Comparison of ENCODE assay signal across 11 cellular contexts in genomic region chr6:35215665-35216411, GRCh38. TPM values are rescaled to one million over a fixed set of nuclear protein-coding genes. Genes with fewer than 3 reads are reported as not detected.
DNase-seq lines count a peak whose midpoint lies in the region; ATAC-seq and TF ChIP-seq lines count a peak whose summit lies in the region.
"Had no signal": no experiment of that assay in that cellular context is flagged by ENCODE, and none has a peak within 500 bp of the region (broad histone marks: within the 10 kb centered on the region; RNA-seq: fewer than 3 reads in every experiment).

No MANE protein-coding gene starts in this region.

- ATAC-seq in SK-N-SH treated with all-trans-retinoic acid at 6 μM for 48 hours (no peak), IMR-90 (ENCODE audit: low read depth) (0 out of 2 replicates have a peak, but pooled peaks have one; percentile 1)

- peak overlapping the region; percentile 90 for H3K4me2 ChIP-seq in SK-N-SH
- peak overlapping the region; percentile 43 for H3K4me2 ChIP-seq in IMR-90 (ENCODE audit: low read depth, low read length)
- H3K4me2 ChIP-seq in trophoblast cell (ENCODE audit: low read length) = peak overlapping the region; percentile 85

- intact Hi-C loops in IMR-90 (cut with micrococcal nuclease) = loop anchor here (2.0 kb wide), 1 partner anchor 69 kb away; no protein-coding TSS in a partner anchor

- H3F3A ChIP-seq in SK-N-SH (replicated peaks; ENCODE audit: insufficient read depth) = no peaks in the 10 kb centered on the region

- H2BK15ac ChIP-seq in IMR-90 (ENCODE audit: low read depth, low read length) = no peak overlapping the region; the same call in 2 of the 3 replicates

- H3K14ac ChIP-seq in IMR-90 (replicated peaks; ENCODE audit: low read depth, low read length) (no peak overlapping the region; the same call in 1 of the 2 replicates), trophoblast cell (ENCODE audit: low read length) (peak overlapping the region; percentile 4)

- dilution Hi-C loops in IMR-90 (cut with HindIII; ENCODE audit: low sequenced_read_pairs, unreplicated experiment) = no loop called here

- H3K4ac ChIP-seq in IMR-90 (ENCODE audit: low read depth, low read length) (peak overlapping the region; percentile 44; the same call in 1 of the 2 replicates), trophoblast cell (ENCODE audit: low read depth, low read length) (no peak overlapping the region)

- H3K9me3 ChIP-seq in SK-N-SH (no peaks in the 10 kb centered on the region), IMR-90 (ENCODE audit: control insufficient read depth, insufficient read depth, low read length) (no peaks in the 10 kb centered on the region), trophoblast cell (ENCODE audit: insufficient read depth, low read depth, low read length) (no peaks in the 10 kb centered on the region)

- H3K4me3 ChIP-seq in SK-N-SH (ENCODE audit: low read depth in 2 of 2, low read length in 1 of 2) (peak overlapping the region in 1 of 2 experiments; percentile 11; a peak in 1 of 4 replicates), IMR-90 (ENCODE audit: insufficient read depth, low read depth, low read length) (no peak overlapping the region), trophoblast cell (ENCODE audit: low read depth, low read length) (no peak overlapping the region)

- H3K4me1 ChIP-seq in SK-N-SH (ENCODE audit: control insufficient read depth in 1 of 2, insufficient read depth in 2 of 2, low read depth in 1 of 2, low read length in 1 of 2) (peaks cover 0 to 4% of the 10 kb centered on the region in 2 experiments; a peak in 1 of 4 replicates), IMR-90 (ENCODE audit: control insufficient read depth, insufficient read depth, low read length) (peaks cover 34% of the 10 kb centered on the region), trophoblast cell (ENCODE audit: control insufficient read depth in 1 of 2, insufficient read depth in 2 of 2, low read length in 2 of 2) (peaks cover 35 to 41% of the 10 kb centered on the region in 2 experiments)

- H4K12ac ChIP-seq in trophoblast cell (ENCODE audit: low read depth, low read length) = no peak overlapping the region

- no peak for DNase-seq in SK-N-SH
- peak; percentile 27 for DNase-seq in IMR-90
- DNase-seq in epidermal melanocyte (ENCODE audit: insufficient read length, low spot score) = peak; percentile 11
- no peak for DNase-seq in trophoblast cell
- DNase-seq in caudate nucleus (lab: John Stamatoyannopoulos, UW) = no peak
- DNase-seq in NAMALWA (ENCODE audit: low spot score) = no peak
- DNase-seq in DMS153 treated with DMSO at 0.1 percent for 48 hours (lab: John Stamatoyannopoulos, UW; ENCODE audit: unreplicated experiment) = no peak
- DNase-seq: activated CD4-positive, alpha-beta T cell treated with anti-CD3 and anti-CD28 coated beads, Interleukin-2, amount 50 U/mL, for 1 hour; central memory CD4-positive, alpha-beta T cell; Kasumi-1 had no signal

- H2AK5ac ChIP-seq in IMR-90 (ENCODE audit: low read depth, low read length) (peak overlapping the region; percentile 75), trophoblast cell (ENCODE audit: low read length) (peak overlapping the region; percentile 48)

- H3K36me3 ChIP-seq in SK-N-SH (replicated peaks in 1 of 2; ENCODE audit: control insufficient read depth in 1 of 2, insufficient read depth in 2 of 2, low read length in 1 of 2) (no peaks in the 10 kb centered on the region), IMR-90 (ENCODE audit: control insufficient read depth, insufficient read depth, low read length) (no peaks in the 10 kb centered on the region), trophoblast cell (ENCODE audit: control insufficient read depth in 1 of 2, insufficient read depth in 2 of 2, low read length in 2 of 2) (no peaks in the 10 kb centered on the region)

- H4K91ac ChIP-seq in IMR-90 (ENCODE audit: insufficient read depth, low read depth, low read length) (peak overlapping the region; percentile 23; the same call in 1 of the 2 replicates), trophoblast cell (ENCODE audit: low read depth, low read length) (no peak overlapping the region)

- H3K23ac ChIP-seq in IMR-90 (ENCODE audit: low read depth, low read length) (peak overlapping the region; percentile 35; the same call in 1 of the 2 replicates), trophoblast cell (ENCODE audit: low read length) (no peak overlapping the region)

- no TSS peak for BruUV-seq in IMR-90 (replicated peaks; lab: Mats Ljungman, UMichigan)

- in situ Hi-C loops in IMR-90 (cut with MboI; ENCODE audit: low sequenced_read_pairs) = no loop called here

- 90% methylated on average over 6 of the region's 6 CpGs for WGBS in SK-N-SH (ENCODE audit: low lambda C conversion rate)
- 60% methylated on average over 1 of the region's 6 CpGs; no CpG with 5 or more reads in 1 of the 2 experiments for WGBS in IMR-90 (ENCODE audit: extremely low coverage in 2 of 2, insufficient read length in 1 of 2), 2 experiments
- no CpG with 5 or more reads among the region's 6 CpGs for WGBS in trophoblast cell (ENCODE audit: extremely low coverage, insufficient coverage, insufficient read length)

- TF ChIP-seq CTCF in SK-N-SH (IDR thresholded peaks at IDR 0.05) (no peak), IMR-90 (conservative IDR thresholded peaks at IDR 0.05; ENCODE audit: low read depth, low read length) (no peak)

- H3K9me2 ChIP-seq in SK-N-SH = no peaks in the 10 kb centered on the region

- H3K56ac ChIP-seq in IMR-90 (ENCODE audit: extremely low read depth, insufficient read depth, low read length) = no peak overlapping the region

- CTCF ChIA-PET in SK-N-SH (lab: Yijun Ruan, JAX) = interaction anchor here (1.2 to 4.3 kb wide), 6 partner anchors 11 to 229 kb away, joined by 3 to 29 read pairs (median 5); no protein-coding TSS in a partner anchor
- CTCF ChIA-PET in IMR-90 (lab: Yijun Ruan, JAX) = interaction anchor here (0.9 kb wide), 1 partner anchor 25 kb away, joined by 3 read pairs; no protein-coding TSS in a partner anchor

- H2AFZ ChIP-seq in SK-N-SH (ENCODE audit: low read depth) (no peak overlapping the region), IMR-90 (replicated peaks; ENCODE audit: low read length, poor library complexity) (peak overlapping the region; percentile 4), trophoblast cell (ENCODE audit: insufficient read depth, low read length, poor library complexity) (no peak overlapping the region)

- H2BK20ac ChIP-seq in IMR-90 (ENCODE audit: low read depth, low read length) = no peak overlapping the region

- H2BK120ac ChIP-seq in IMR-90 (ENCODE audit: low read depth, low read length) (no peak overlapping the region), trophoblast cell (ENCODE audit: insufficient read depth, low read length, poor library complexity) (no peak overlapping the region)

- H2BK12ac ChIP-seq in trophoblast cell (ENCODE audit: low read length) = peak overlapping the region; percentile 71

- H2BK5ac ChIP-seq in IMR-90 (ENCODE audit: low read depth, low read length, poor library complexity, severe bottlenecking) (no peak overlapping the region), trophoblast cell (ENCODE audit: low read depth, low read length, poor library complexity) (no peak overlapping the region)

- H3K27me3 ChIP-seq in SK-N-SH (ENCODE audit: insufficient read depth) (no peaks in the 10 kb centered on the region), IMR-90 (ENCODE audit: control insufficient read depth, insufficient read depth, low read length) (peaks cover 23% of the 10 kb centered on the region), trophoblast cell (ENCODE audit: insufficient read depth, low read length) (peaks cover 8% of the 10 kb centered on the region)

- H3K9me1 ChIP-seq in IMR-90 (ENCODE audit: insufficient read depth, low read length) = peaks cover 21% of the 10 kb centered on the region; the same call in 1 of the 2 replicates

- TF ChIP-seq RAD21 in SK-N-SH (IDR thresholded peaks at IDR 0.05; ENCODE audit: low read length) (no peak), IMR-90 (IDR thresholded peaks at IDR 0.05; ENCODE audit: low read length) (no peak)

- H3K79me1 ChIP-seq in IMR-90 (ENCODE audit: low read depth in 1 of 2, low read length in 2 of 2) (peaks cover 0 to 22% of the 10 kb centered on the region in 2 experiments; a peak in 2 of 4 replicates), trophoblast cell (ENCODE audit: low read length) (peaks cover 18% of the 10 kb centered on the region)

- H4K5ac ChIP-seq in IMR-90 (ENCODE audit: low read depth, low read length) = no peak overlapping the region; the same call in 1 of the 2 replicates

- no peak overlapping the region for H4K8ac ChIP-seq in IMR-90 (ENCODE audit: low read depth in 2 of 2, low read length in 2 of 2)
- no peak overlapping the region for H4K8ac ChIP-seq in trophoblast cell (ENCODE audit: low read depth, low read length)

- H4K20me1 ChIP-seq in SK-N-SH (ENCODE audit: insufficient read depth) (no peaks in the 10 kb centered on the region), IMR-90 (ENCODE audit: insufficient read depth, low read length) (peaks cover 16% of the 10 kb centered on the region)

- peak overlapping the region; percentile 0 for H2AK9ac ChIP-seq in IMR-90 (replicated peaks; ENCODE audit: low read depth, low read length, poor library complexity)

- no peak for TF ChIP-seq EP300 in SK-N-SH (IDR thresholded peaks at IDR 0.05; ENCODE audit: borderline replicate concordance in 1 of 2, low read depth in 1 of 2, low read length in 1 of 2)

- H3K18ac ChIP-seq in IMR-90 (ENCODE audit: low read depth, low read length) = no peak overlapping the region
- peak overlapping the region; percentile 11 for H3K18ac ChIP-seq in trophoblast cell (ENCODE audit: low read length)

- no peak overlapping the region for H3K9ac ChIP-seq in SK-N-SH
- H3K9ac ChIP-seq in IMR-90 (ENCODE audit: low read depth, low read length) = peak overlapping the region; percentile 38
- no peak overlapping the region for H3K9ac ChIP-seq in trophoblast cell (ENCODE audit: low read length)

- POLR2A ChIA-PET in SK-N-SH (lab: Yijun Ruan, JAX) (no interaction called here), IMR-90 (lab: Charles Lee; ENCODE audit: unreplicated experiment) (interaction anchor here (0.6 kb wide), 2 partner anchors 107 to 225 kb away, joined by 3 to 5 read pairs; no protein-coding TSS in a partner anchor)

- peaks cover 9% of the 10 kb centered on the region; the same call in 1 of the 2 replicates for H3K79me2 ChIP-seq in SK-N-SH (ENCODE audit: insufficient read depth)
- peaks cover 2% of the 10 kb centered on the region for H3K79me2 ChIP-seq in trophoblast cell (ENCODE audit: control insufficient read depth, insufficient read depth, low read length, poor library complexity)

- no peak for TF ChIP-seq POLR2A in IMR-90 (IDR thresholded peaks at IDR 0.05; ENCODE audit: low read depth, low read length)

- H3K27ac ChIP-seq in SK-N-SH (ENCODE audit: low read depth in 2 of 2, low read length in 1 of 2) (no peak overlapping the region), IMR-90 (ENCODE audit: insufficient read depth, low read length) (peak overlapping the region; percentile 18; the same call in 1 of the 2 replicates), trophoblast cell (ENCODE audit: low read depth, low read length) (no peak overlapping the region), caudate nucleus (ENCODE audit: low read depth, low read length) (no peak overlapping the region)

RNA-seq across cellular contexts. Expression of gene SCUBE3, which starts 2.1 kb away (rescaled TPM):
- polyA plus RNA-seq in SK-N-SH (2012; rRNA removed) (1.8 and 2.0 TPM in 2 replicates), IMR-90 (2012; rRNA removed) (41.5 and 45.5 TPM in 2 replicates)
- 1.2 and 1.8 TPM in 2 replicates for polyA plus RNA-seq in SK-N-SH (2012; cell fraction: cytosol; rRNA removed)
- 2.7 and 4.3 TPM in 2 replicates for polyA plus RNA-seq in SK-N-SH (2012; cell fraction: nucleus; rRNA removed)
- 19.9 and 21.1 TPM in 2 replicates for total RNA-seq in IMR-90 (2012; rRNA removed)
- polyA plus RNA-seq in IMR-90 (2012; cell fraction: cytosol; rRNA removed) = 24.2 and 25.6 TPM in 2 replicates
- 53.9 and 65.7 TPM in 2 replicates for polyA plus RNA-seq in IMR-90 (2012; cell fraction: nucleus; rRNA removed; ENCODE audit: low replicate concordance)
- polyA plus RNA-seq in trophoblast cell (2013) = 8.9 and 9.3 TPM in 2 replicates

RNA-seq across cellular contexts. Expression of gene ZNF76, which starts 43.7 kb away (rescaled TPM):
- polyA plus RNA-seq in SK-N-SH (2012; rRNA removed) (19.7 and 22.4 TPM in 2 replicates), IMR-90 (2012; rRNA removed) (21.1 and 22.5 TPM in 2 replicates)
- 6.5 and 10.7 TPM in 2 replicates for polyA plus RNA-seq in SK-N-SH (2012; cell fraction: cytosol; rRNA removed)
- polyA plus RNA-seq in SK-N-SH (2012; cell fraction: nucleus; rRNA removed) = 88.9 and 102 TPM in 2 replicates
- 15.3 and 19.9 TPM in 2 replicates for total RNA-seq in IMR-90 (2012; rRNA removed)
- 13.4 and 13.9 TPM in 2 replicates for polyA plus RNA-seq in IMR-90 (2012; cell fraction: cytosol; rRNA removed)
- 87.4 and 150 TPM in 2 replicates for polyA plus RNA-seq in IMR-90 (2012; cell fraction: nucleus; rRNA removed; ENCODE audit: low replicate concordance)
- 10.8 and 11.2 TPM in 2 replicates for polyA plus RNA-seq in trophoblast cell (2013)

Comparison
In these comparisons a context has a peak if more than half of its experiments do, and no peak if none do; other contexts are left out.
1. DNase-seq: peak in IMR-90 (single experiment) and epidermal melanocyte (single experiment); none in SK-N-SH (single experiment), trophoblast cell (0 of 2), caudate nucleus (0 of 61), NAMALWA (single experiment) and DMS153 treated with DMSO at 0.1 percent for 48 hours (single experiment).
2. RNA of gene SCUBE3, which starts 2.1 kb away (polyA plus RNA-seq): 24.2 to 65.7 TPM in IMR-90; 1.2 to 4.3 TPM in SK-N-SH; every median in the first group is over 4 times any median in the second.
3. Peak in every context shown above with its lines, with median percentiles within 50 percentile points of each other: H3K4me2 ChIP-seq.